ENCODE assay signal across 5 cellular contexts in genomic region chr17:73147791-73148190, GRCh38. TPM values are rescaled to one million over a fixed set of nuclear protein-coding genes. Genes with fewer than 3 reads are reported as not detected.
"Had no signal": no experiment of that assay in that cellular context is flagged by ENCODE, and none has a peak within 500 bp of the region (broad histone marks: within the 10 kb centered on the region; RNA-seq: fewer than 3 reads in every experiment).

No MANE protein-coding gene starts in this region.

RNA-seq across cellular contexts. Expression of gene SSTR2, which starts 17.0 kb away (rescaled TPM):
- total RNA-seq: activated CD8-positive, alpha-beta T cell treated with anti-CD3 and anti-CD28 coated beads, Interleukin-2, amount 10 ng/mL, durations not matched to agents 7 days and 5 days; bronchial epithelial cell; dermis microvascular lymphatic vessel endothelial cell; epithelial cell of proximal tubule; esophagus mucosa had no signal
